ENCODE assay signal across 1 cellular context in the genomic region with DNA sequence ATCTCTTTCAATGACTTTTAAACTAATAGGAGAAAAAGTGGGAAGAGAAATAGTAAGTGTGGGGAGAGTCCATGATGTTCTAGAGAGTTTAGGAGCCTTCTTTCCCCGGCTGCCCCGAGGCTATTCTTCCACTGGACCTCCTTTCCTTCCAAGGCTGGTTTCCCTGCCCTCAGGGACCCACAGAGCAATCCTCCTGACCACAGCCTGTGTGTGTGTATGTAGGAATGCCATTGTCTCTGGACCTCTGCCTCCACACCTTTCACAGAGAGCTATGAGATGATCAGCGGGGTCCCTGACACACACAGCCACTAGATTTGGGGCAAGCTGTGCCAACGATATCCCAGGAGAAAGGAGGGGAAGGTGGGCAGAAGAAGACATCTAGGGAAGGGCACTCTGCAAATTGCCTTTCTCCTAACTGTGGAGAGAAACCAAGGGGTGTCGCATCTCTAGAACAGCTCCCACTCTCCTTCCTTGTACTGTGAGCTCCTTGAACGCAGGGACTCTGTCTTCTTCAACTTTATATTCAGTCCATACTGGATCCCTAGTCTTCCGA.
TF ChIP-seq lines count a peak whose summit lies in the region.

No MANE protein-coding gene starts in this region.

TF ChIP-seq in GM23338, 12 proteins besides CTCF, POLR2A, EP300 and RAD21 (continued from another document):
- TF ChIP-seq EZH2 (IDR thresholded peaks at IDR 0.05; ENCODE audit: low read depth, unreplicated experiment) (no peak), JUNB (IDR thresholded peaks at IDR 0.05; ENCODE audit: unreplicated experiment) (no peak), ZNF114 (CRISPR knock-in tag; IDR thresholded peaks at IDR 0.05) (no peak)
